In the genomic region with DNA sequence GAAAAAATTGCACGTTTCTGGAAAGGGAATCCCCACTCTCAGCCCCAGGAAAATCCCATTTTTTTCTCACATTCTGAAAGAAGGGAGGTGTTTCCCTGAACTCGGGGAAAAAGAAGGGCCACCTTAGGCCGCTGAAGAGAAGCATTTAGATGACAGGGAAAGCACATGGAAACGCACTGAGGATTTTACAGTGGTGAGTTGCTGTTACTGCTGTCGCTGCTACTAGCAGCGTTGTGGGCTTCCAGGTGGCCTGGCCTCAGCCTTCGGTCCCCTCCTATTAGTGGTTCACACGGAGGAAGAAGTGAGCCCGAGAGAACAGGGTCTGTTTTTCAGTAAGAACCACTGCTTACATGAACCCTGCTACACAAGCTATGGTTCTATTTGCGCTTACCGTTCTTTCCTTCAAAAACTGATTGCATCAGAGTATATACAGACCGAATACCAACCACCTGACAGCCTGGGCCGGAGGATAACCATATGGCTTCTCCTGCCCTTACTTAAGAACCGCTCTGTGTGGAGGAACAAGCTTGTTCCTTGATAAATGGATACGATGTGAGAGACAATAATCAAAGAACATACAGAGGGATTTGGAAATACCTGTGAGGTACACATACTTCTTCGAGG, we compare ENCODE assay signal across 8 cellular contexts. TPM values are rescaled to one million over a fixed set of nuclear protein-coding genes. Genes with fewer than 3 reads are reported as not detected.
DNase-seq lines count a peak whose midpoint lies in the region; ATAC-seq and TF ChIP-seq lines count a peak whose summit lies in the region.

No MANE protein-coding gene starts in this region.

- no peaks in the 10 kb centered on the region for H3K9me3 ChIP-seq in iPS-18c (ENCODE audit: control insufficient read depth, insufficient read depth, low read length)

- H3K27ac Mint-ChIP-seq in activated CD4-positive, alpha-beta memory T cell treated with anti-CD3 and anti-CD28 coated beads for 36 hours = no peak overlapping the region
- H3K27ac Mint-ChIP-seq in activated CD4-positive, alpha-beta memory T cell treated with anti-CD3 and anti-CD28 coated beads, Interleukin-2, amount 10 ng/mL, durations not matched to agents 7 days and 5 days = no peak overlapping the region
- H3K27ac Mint-ChIP-seq in stimulated activated naive B cell treated with anti-CD40 and anti-IgM and Interleukin-4, amounts not matched to agents 10 μg/mL and 1 μg/mL and 100 μg/mL, for 72 hours = no peak overlapping the region

- DNase-seq in activated CD4-positive, alpha-beta memory T cell treated with anti-CD3 and anti-CD28 coated beads for 36 hours = no peak
- DNase-seq in activated CD4-positive, alpha-beta memory T cell treated with anti-CD3 and anti-CD28 coated beads, Interleukin-2, amount 10 ng/mL, durations not matched to agents 7 days and 5 days = no peak
- no peak for DNase-seq in stimulated activated naive B cell treated with anti-CD40 and anti-IgM and Interleukin-4, amounts not matched to agents 10 μg/mL and 1 μg/mL and 100 μg/mL, for 72 hours
- DNase-seq in NCI-H446 (lab: John Stamatoyannopoulos, UW) = no peak
- DNase-seq in NAMALWA (ENCODE audit: low spot score) = no peak
- no peak for DNase-seq in NOMO-1 treated with dmso at 0.1 percent for 144 hours (lab: John Stamatoyannopoulos, UW; ENCODE audit: unreplicated experiment)

- H3K4me3 ChIP-seq in WI38 (ENCODE audit: low read depth, low read length) (peak overlapping the region; percentile 60), iPS-18c (ENCODE audit: insufficient read depth, low read depth, low read length) (peak overlapping the region; percentile 37; the same call in 1 of the 2 replicates)

- peaks cover 27% of the 10 kb centered on the region for H3K27me3 Mint-ChIP-seq in activated CD4-positive, alpha-beta memory T cell treated with anti-CD3 and anti-CD28 coated beads for 36 hours
- H3K27me3 Mint-ChIP-seq in activated CD4-positive, alpha-beta memory T cell treated with anti-CD3 and anti-CD28 coated beads, Interleukin-2, amount 10 ng/mL, durations not matched to agents 7 days and 5 days = peaks cover 41% of the 10 kb centered on the region
- peaks cover 24 to 39% of the 10 kb centered on the region in 2 donors for H3K27me3 Mint-ChIP-seq in stimulated activated naive B cell treated with anti-CD40 and anti-IgM and Interleukin-4, amounts not matched to agents 10 μg/mL and 1 μg/mL and 100 μg/mL, for 72 hours

- no peaks in the 10 kb centered on the region for H3K36me3 Mint-ChIP-seq in activated CD4-positive, alpha-beta memory T cell treated with anti-CD3 and anti-CD28 coated beads for 36 hours
- H3K36me3 Mint-ChIP-seq in activated CD4-positive, alpha-beta memory T cell treated with anti-CD3 and anti-CD28 coated beads, Interleukin-2, amount 10 ng/mL, durations not matched to agents 7 days and 5 days (ENCODE audit: low read depth) = no peaks in the 10 kb centered on the region
- no peaks in the 10 kb centered on the region for H3K36me3 Mint-ChIP-seq in stimulated activated naive B cell treated with anti-CD40 and anti-IgM and Interleukin-4, amounts not matched to agents 10 μg/mL and 1 μg/mL and 100 μg/mL, for 72 hours

- TF ChIP-seq CTCF in WI38 (IDR thresholded peaks at IDR 0.05; ENCODE audit: low read depth, low read length) = no peak

- H3K4me1 Mint-ChIP-seq in activated CD4-positive, alpha-beta memory T cell treated with anti-CD3 and anti-CD28 coated beads for 36 hours (ENCODE audit: low read depth) = peaks cover 5% of the 10 kb centered on the region
- peaks cover 6% of the 10 kb centered on the region for H3K4me1 Mint-ChIP-seq in activated CD4-positive, alpha-beta memory T cell treated with anti-CD3 and anti-CD28 coated beads, Interleukin-2, amount 10 ng/mL, durations not matched to agents 7 days and 5 days
- H3K4me1 Mint-ChIP-seq in stimulated activated naive B cell treated with anti-CD40 and anti-IgM and Interleukin-4, amounts not matched to agents 10 μg/mL and 1 μg/mL and 100 μg/mL, for 72 hours = peaks cover 4 to 6% of the 10 kb centered on the region in 2 donors

- peak; percentile 42 to 62 for ATAC-seq in stimulated activated naive B cell treated with anti-CD40 and anti-IgM and Interleukin-4, amounts not matched to agents 10 μg/mL and 1 μg/mL and 100 μg/mL, for 72 hours (replicated peaks)

- H3K9me3 Mint-ChIP-seq in activated CD4-positive, alpha-beta memory T cell treated with anti-CD3 and anti-CD28 coated beads for 36 hours = no peaks in the 10 kb centered on the region
- H3K9me3 Mint-ChIP-seq in activated CD4-positive, alpha-beta memory T cell treated with anti-CD3 and anti-CD28 coated beads, Interleukin-2, amount 10 ng/mL, durations not matched to agents 7 days and 5 days = no peaks in the 10 kb centered on the region
- H3K9me3 Mint-ChIP-seq in stimulated activated naive B cell treated with anti-CD40 and anti-IgM and Interleukin-4, amounts not matched to agents 10 μg/mL and 1 μg/mL and 100 μg/mL, for 72 hours = peaks cover 0 to 3% of the 10 kb centered on the region in 2 donors

- intact Hi-C loops in activated CD4-positive, alpha-beta memory T cell treated with anti-CD3 and anti-CD28 coated beads for 36 hours (cut with micrococcal nuclease) = no loop called here

- CTCF ChIA-PET in activated CD4-positive, alpha-beta memory T cell treated with anti-CD3 and anti-CD28 coated beads for 36 hours (lab: Charles Lee) = no interaction called here
- CTCF ChIA-PET in activated CD4-positive, alpha-beta memory T cell treated with anti-CD3 and anti-CD28 coated beads, Interleukin-2, amount 10 ng/mL, durations not matched to agents 7 days and 5 days (lab: Charles Lee) = no interaction called here

- POLR2A ChIA-PET in activated CD4-positive, alpha-beta memory T cell treated with anti-CD3 and anti-CD28 coated beads for 36 hours (lab: Charles Lee) = no interaction called here
- POLR2A ChIA-PET in activated CD4-positive, alpha-beta memory T cell treated with anti-CD3 and anti-CD28 coated beads, Interleukin-2, amount 10 ng/mL, durations not matched to agents 7 days and 5 days (lab: Charles Lee) = interaction anchor here (0.5 kb wide), 1 partner anchor 106 kb away, joined by 3 read pairs; no protein-coding TSS in a partner anchor

- peak overlapping the region; percentile 60 for H3K4me3 Mint-ChIP-seq in activated CD4-positive, alpha-beta memory T cell treated with anti-CD3 and anti-CD28 coated beads for 36 hours
- no peak overlapping the region for H3K4me3 Mint-ChIP-seq in activated CD4-positive, alpha-beta memory T cell treated with anti-CD3 and anti-CD28 coated beads, Interleukin-2, amount 10 ng/mL, durations not matched to agents 7 days and 5 days
- no peak overlapping the region for H3K4me3 Mint-ChIP-seq in stimulated activated naive B cell treated with anti-CD40 and anti-IgM and Interleukin-4, amounts not matched to agents 10 μg/mL and 1 μg/mL and 100 μg/mL, for 72 hours

RNA-seq across cellular contexts. Expression of a gene that starts 1.0 kb away (rescaled TPM):
- total RNA-seq in activated CD4-positive, alpha-beta memory T cell treated with anti-CD3 and anti-CD28 coated beads for 36 hours = not detected
- total RNA-seq in activated CD4-positive, alpha-beta memory T cell treated with anti-CD3 and anti-CD28 coated beads, Interleukin-2, amount 10 ng/mL, durations not matched to agents 7 days and 5 days = not detected

RNA-seq across cellular contexts. Expression of a gene that starts 42.6 kb away (rescaled TPM):
- total RNA-seq in activated CD4-positive, alpha-beta memory T cell treated with anti-CD3 and anti-CD28 coated beads for 36 hours = 1 to 10 TPM; 2.5 to 2.7 TPM
- 10 to 100 TPM; 22.9 to 23.6 TPM for total RNA-seq in activated CD4-positive, alpha-beta memory T cell treated with anti-CD3 and anti-CD28 coated beads, Interleukin-2, amount 10 ng/mL, durations not matched to agents 7 days and 5 days

Comparison
In these comparisons a context has a peak if more than half of its experiments do, and no peak if none do; other contexts are left out.
1. RNA of a gene that starts 42.6 kb away (total RNA-seq): 22.9 to 23.6 TPM in activated CD4-positive, alpha-beta memory T cell treated with anti-CD3 and anti-CD28 coated beads, Interleukin-2, amount 10 ng/mL, durations not matched to agents 7 days and 5 days; 2.5 to 2.7 TPM in activated CD4-positive, alpha-beta memory T cell treated with anti-CD3 and anti-CD28 coated beads for 36 hours; every median in the first group is over 4 times any median in the second.